In the genomic region with DNA sequence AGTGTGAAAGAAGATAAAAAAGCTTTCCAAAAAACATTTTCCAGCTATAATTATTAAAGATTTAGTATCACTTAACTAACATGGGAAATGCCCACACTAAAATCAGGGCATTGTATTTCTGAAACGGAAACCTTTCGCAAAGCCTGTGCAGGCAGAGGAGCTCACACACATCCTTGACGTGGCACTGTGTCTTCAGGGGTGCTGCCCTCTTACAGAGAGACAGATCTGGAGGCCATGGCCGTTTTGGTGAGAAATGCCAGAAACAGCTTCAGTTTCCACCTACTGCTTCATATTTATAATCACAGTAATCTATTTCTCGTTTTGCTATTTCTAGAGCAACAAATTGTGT, we compare ENCODE assay signal across 22 cellular contexts. TPM values are rescaled to one million over a fixed set of nuclear protein-coding genes. Genes with fewer than 3 reads are reported as not detected.
A peak's percentile ranks its signal among the peaks of the same experiment; 100 is the strongest.
DNase-seq lines count a peak whose midpoint lies in the region; ATAC-seq, FAIRE-seq and TF ChIP-seq lines count a peak whose summit lies in the region.
"Had no signal": no experiment of that assay in that cellular context is flagged by ENCODE, and none has a peak within 500 bp of the region (broad histone marks: within the 10 kb centered on the region; RNA-seq: fewer than 3 reads in every experiment).

No MANE protein-coding gene starts in this region.

- H3K27ac Mint-ChIP-seq in progenitor cell of endocrine pancreas, result no peak overlapping the region
- H3K27ac Mint-ChIP-seq: B cell, IgD-negative memory B cell had no signal

- TF ChIP-seq RAD21 in HepG2 (CRISPR knock-in tag; IDR thresholded peaks at IDR 0.05), result no peak

- H3K79me2 ChIP-seq in HepG2 (ENCODE audit: insufficient read depth, low read length) (no peaks in the 10 kb centered on the region), parathyroid adenoma (no peaks in the 10 kb centered on the region)

- H4K20me1 ChIP-seq in HepG2 (ENCODE audit: insufficient read depth, low read length), result no peaks in the 10 kb centered on the region

- POLR2A ChIA-PET in HepG2 (lab: Yijun Ruan, JAX), result interaction anchor here (0.6 kb wide), 1 partner anchor 353 kb away, joined by 3 read pairs; a partner anchor contains a TSS

- no TSS peak for BruUV-seq in HepG2 (replicated peaks; lab: Mats Ljungman, UMichigan)

- intact Hi-C loops in HepG2 (cut with micrococcal nuclease; ENCODE audit: unreplicated experiment) (no loop called here), right lobe of liver (cut with DNase I) (no loop called here), kidney (cut with DNase I) (no loop called here)

- H3K4me3 ChIP-seq in HepG2 (replicated peaks in 1 of 3; ENCODE audit: insufficient read depth in 1 of 3, low read depth in 2 of 3, low read length in 3 of 3), result no peak overlapping the region
- no peak overlapping the region for H3K4me3 ChIP-seq in right lobe of liver
- no peak overlapping the region for H3K4me3 ChIP-seq in gastroesophageal sphincter
- H3K4me3 ChIP-seq in parathyroid adenoma (ENCODE audit: low read depth, low read length), result no peak overlapping the region
- no peak overlapping the region for H3K4me3 ChIP-seq in kidney (ENCODE audit: low read length in 2 of 2)
- H3K4me3 ChIP-seq: Peyer's patch had no signal

- H3K4me1 Mint-ChIP-seq in progenitor cell of endocrine pancreas (ENCODE audit: low read depth), result peaks cover 21% of the 10 kb centered on the region
- H3K4me1 Mint-ChIP-seq: B cell, IgD-negative memory B cell had no signal

- H3K9ac ChIP-seq in HepG2 (ENCODE audit: insufficient read depth, low read depth, low read length) (no peak overlapping the region), parathyroid adenoma (no peak overlapping the region), kidney (ENCODE audit: low read length in 2 of 2) (no peak overlapping the region)

- DNase-seq in HepG2 (ENCODE audit: low spot score), result no peak
- no peak for DNase-seq in right lobe of liver
- DNase-seq in kidney, result no peak
- no peak for DNase-seq in progenitor cell of endocrine pancreas (ENCODE audit: low spot score, unreplicated experiment)
- no peak for DNase-seq in NOMO-1 (lab: John Stamatoyannopoulos, UW; ENCODE audit: unreplicated experiment in 2 of 2)
- no peak for DNase-seq in NCI-H2029 treated with DMSO at 0.1 percent for 48 hours (lab: John Stamatoyannopoulos, UW)
- DNase-seq: DMS53, EL, H9, Karpas-422, NCI-H1048, NCI-H1436, NCI-H1930, NCI-H345, Peyer's patch had no signal

- ATAC-seq in HepG2, result no peak
- ATAC-seq in right lobe of liver, result no peak
- ATAC-seq in gastroesophageal sphincter, result no peak
- ATAC-seq: Right ventricle myocardium inferior had no signal

- H3K36me3 ChIP-seq in HepG2 (replicated peaks in 1 of 2; ENCODE audit: control insufficient read depth in 1 of 2, insufficient read depth in 2 of 2, low read length in 2 of 2) (peaks cover 15 to 41% of the 10 kb centered on the region in 2 experiments), right lobe of liver (peaks cover 0 to 45% (median 20%) of the 10 kb centered on the region in 4 donors), gastroesophageal sphincter (peaks cover 0 to 15% of the 10 kb centered on the region in 2 donors), parathyroid adenoma (ENCODE audit: control insufficient read depth, insufficient read depth, low read length) (no peaks in the 10 kb centered on the region), kidney (ENCODE audit: control insufficient read depth in 1 of 2, insufficient read depth in 2 of 2, low read length in 2 of 2) (peaks cover 20 to 43% of the 10 kb centered on the region in 2 donors)

- peaks cover 38% of the 10 kb centered on the region for H3K36me3 Mint-ChIP-seq in progenitor cell of endocrine pancreas (ENCODE audit: insufficient read depth)

- peak overlapping the region; percentile 7 for H3K27ac ChIP-seq in HepG2 (ENCODE audit: extremely low read length, insufficient read depth, low read length)
- no peak overlapping the region for H3K27ac ChIP-seq in right lobe of liver
- peak overlapping the region in 3 of 4 donors; percentile 20 to 43 (median 38) for H3K27ac ChIP-seq in gastroesophageal sphincter
- H3K27ac ChIP-seq in parathyroid adenoma, result peak overlapping the region; percentile 16
- H3K27ac ChIP-seq in kidney (ENCODE audit: low read depth in 2 of 2, low read length in 2 of 2), result peak overlapping the region in 1 of 2 donors; percentile 43
- H3K27ac ChIP-seq: HL-60 had no signal

- H3K4me2 ChIP-seq in HepG2 (ENCODE audit: low read depth, low read length) (no peak overlapping the region), parathyroid adenoma (ENCODE audit: low read length) (no peak overlapping the region)

- no peak overlapping the region for H3K4me3 Mint-ChIP-seq in progenitor cell of endocrine pancreas (ENCODE audit: low read depth)
- H3K4me3 Mint-ChIP-seq: B cell, H9, IgD-negative memory B cell had no signal

- H3K9me3 Mint-ChIP-seq in progenitor cell of endocrine pancreas (ENCODE audit: low read depth), result no peaks in the 10 kb centered on the region
- H3K9me3 Mint-ChIP-seq: H9, IgD-negative memory B cell had no signal

- 0 out of 4 replicates have a peak, but pooled peaks of 1 of the 2 experiments have one; percentile 43 for TF ChIP-seq POLR2A in HepG2 (IDR thresholded peaks at IDR 0.05; ENCODE audit: insufficient read depth in 1 of 2, low read depth in 2 of 2, low read length in 2 of 2)
- no peak for TF ChIP-seq POLR2A in right lobe of liver (IDR thresholded peaks at IDR 0.05)
- TF ChIP-seq POLR2A in gastroesophageal sphincter (IDR thresholded peaks at IDR 0.05), result no peak

- FAIRE-seq in HepG2 (lab: Jason Lieb, UNC), result no peak
- FAIRE-seq in kidney (lab: Jason Lieb, UNC), result no peak
- FAIRE-seq: HTR-8/SVneo had no signal

- no peaks in the 10 kb centered on the region for H3K9me3 ChIP-seq in HepG2 (ENCODE audit: low read length)
- H3K9me3 ChIP-seq in right lobe of liver, result no peaks in the 10 kb centered on the region
- no peaks in the 10 kb centered on the region for H3K9me3 ChIP-seq in gastroesophageal sphincter
- no peaks in the 10 kb centered on the region for H3K9me3 ChIP-seq in parathyroid adenoma (ENCODE audit: control insufficient read depth, low read length)
- no peaks in the 10 kb centered on the region for H3K9me3 ChIP-seq in kidney (ENCODE audit: control insufficient read depth in 1 of 2, low read length in 2 of 2)
- H3K9me3 ChIP-seq: Peyer's patch had no signal

- H3K27me3 ChIP-seq in HepG2 (ENCODE audit: control insufficient read depth in 1 of 2, insufficient read depth in 2 of 2, low read length in 2 of 2) (no peaks in the 10 kb centered on the region), right lobe of liver (no peaks in the 10 kb centered on the region), gastroesophageal sphincter (no peaks in the 10 kb centered on the region), parathyroid adenoma (ENCODE audit: control insufficient read depth, insufficient read depth, low read length) (no peaks in the 10 kb centered on the region)
- H3K27me3 ChIP-seq: Peyer's patch had no signal

- no peak for TF ChIP-seq CTCF in HepG2 (CRISPR knock-in tag; IDR thresholded peaks at IDR 0.05)
- no peak for TF ChIP-seq CTCF in right lobe of liver (IDR thresholded peaks at IDR 0.05)
- TF ChIP-seq CTCF in gastroesophageal sphincter (IDR thresholded peaks at IDR 0.05), result no peak
- no peak for TF ChIP-seq CTCF in parathyroid adenoma (IDR thresholded peaks at IDR 0.05)
- TF ChIP-seq CTCF in kidney (IDR thresholded peaks at IDR 0.05; ENCODE audit: borderline replicate concordance, extremely low read depth, insufficient read depth), result no peak
- TF ChIP-seq CTCF in progenitor cell of endocrine pancreas (IDR thresholded peaks at IDR 0.05; ENCODE audit: unreplicated experiment), result no peak

- TF ChIP-seq EP300 in HepG2 (IDR thresholded peaks at IDR 0.05; ENCODE audit: low read depth in 2 of 2, low read length in 2 of 2) (no peak), HepG2 (CRISPR knock-in tag; IDR thresholded peaks at IDR 0.05; ENCODE audit: borderline replicate concordance) (no peak), gastroesophageal sphincter (IDR thresholded peaks at IDR 0.05) (no peak)

- no peaks in the 10 kb centered on the region for H3K4me1 ChIP-seq in HepG2 (ENCODE audit: insufficient read depth, low read length)
- H3K4me1 ChIP-seq in right lobe of liver, result no peaks in the 10 kb centered on the region
- peaks cover 0 to 53% (median 8%) of the 10 kb centered on the region in 3 donors for H3K4me1 ChIP-seq in gastroesophageal sphincter
- H3K4me1 ChIP-seq in parathyroid adenoma, result peaks cover 16% of the 10 kb centered on the region
- peaks cover 14 to 19% of the 10 kb centered on the region in 2 donors for H3K4me1 ChIP-seq in kidney (ENCODE audit: control insufficient read depth in 1 of 2, insufficient read depth in 1 of 2, low read depth in 1 of 2, low read length in 2 of 2)

- H3K27me3 Mint-ChIP-seq in progenitor cell of endocrine pancreas, result no peaks in the 10 kb centered on the region
- H3K27me3 Mint-ChIP-seq: B cell, IgD-negative memory B cell had no signal

- H2AFZ ChIP-seq in HepG2 (ENCODE audit: low read length) (no peak overlapping the region), parathyroid adenoma (no peak overlapping the region)

- CTCF ChIA-PET in HepG2 (lab: Yijun Ruan, JAX; ENCODE audit: low intra/inter-chr PET ratio, low total read pairs), result no interaction called here

- in situ Hi-C loops in HepG2 (cut with HindIII; ENCODE audit: extremely low pct_ligation_motif_present, low pct_unique_long_range_greater_than_20kb), result no loop called here

- WGBS in HepG2 (ENCODE audit: low lambda C conversion rate), result 92% methylated on average over 5 of the region's 5 CpGs
- WGBS in right lobe of liver (ENCODE audit: insufficient coverage, low coverage, low lambda C conversion rate, missing lambda C conversion rate), result 75% methylated on average over 5 of the region's 5 CpGs
- 58 to 61% methylated on average over 4 to 5 of the region's 5 CpGs for WGBS in gastroesophageal sphincter (ENCODE audit: low coverage in 1 of 2), 2 donors

RNA-seq across cellular contexts. Expression of a gene that starts 26.7 kb away (rescaled TPM):
- total RNA-seq in HepG2 (2016; rRNA removed; fragmentation: Illumina TruSeq; extraction: Trizol), result 89.8 and 135 TPM in 2 replicates
- 15.3 and 17.7 TPM in 2 replicates for total RNA-seq in HepG2 (2016; cell fraction: cytosol; rRNA removed; fragmentation: Illumina TruSeq; extraction: Trizol; ENCODE audit: low read depth)
- 83.4 and 139 TPM in 2 replicates for total RNA-seq in HepG2 (2016; cell fraction: insoluble cytoplasmic fraction; rRNA removed; fragmentation: Illumina TruSeq; extraction: Trizol)
- 47.8 and 51.7 TPM in 2 replicates for total RNA-seq in HepG2 (2016; cell fraction: membrane; rRNA removed; fragmentation: Illumina TruSeq; extraction: Trizol)
- 170 and 186 TPM in 2 replicates for total RNA-seq in HepG2 (2016; cell fraction: nucleus; rRNA removed; fragmentation: Illumina TruSeq; extraction: Trizol)
- 134 TPM in 2 replicates for polyA plus RNA-seq in HepG2 (2011; rRNA removed)
- polyA plus RNA-seq in HepG2 (2011; cell fraction: cytosol; rRNA removed), result 63.8 and 107 TPM in 2 replicates
- polyA plus RNA-seq in HepG2 (2011; cell fraction: nucleus; rRNA removed), result 45.7 and 54.4 TPM in 2 replicates
- polyA plus RNA-seq in HepG2 (2012), result 194 and 216 TPM in 2 replicates
- 12.7 and 13.7 TPM in 2 replicates for polyA plus RNA-seq in HepG2 (2016; cell fraction: cytosol; fragmentation: Illumina TruSeq; extraction: Trizol; ENCODE audit: low read depth)
- 116 and 118 TPM in 2 replicates for polyA plus RNA-seq in HepG2 (2016; cell fraction: insoluble cytoplasmic fraction; fragmentation: Illumina TruSeq; extraction: Trizol; ENCODE audit: low read depth)
- 31.8 and 33.5 TPM in 2 replicates for polyA plus RNA-seq in HepG2 (2016; cell fraction: membrane; fragmentation: Illumina TruSeq; extraction: Trizol; ENCODE audit: low read depth)
- polyA plus RNA-seq in HepG2 (2016; cell fraction: nucleus; fragmentation: Illumina TruSeq; extraction: Trizol; ENCODE audit: insufficient read depth, low read depth), result 298 and 311 TPM in 2 replicates
- 26.2 and 55.9 TPM in 2 replicates for polyA minus RNA-seq in HepG2 (2011; rRNA and poly(A)+ RNA removed; ENCODE audit: low replicate concordance)
- 118 and 143 TPM in 2 replicates for polyA minus RNA-seq in HepG2 (2011; cell fraction: cytosol; rRNA and poly(A)+ RNA removed)
- polyA minus RNA-seq in HepG2 (2011; cell fraction: nucleus; rRNA and poly(A)+ RNA removed), result 93.7 and 117 TPM in 2 replicates
- total RNA-seq in right lobe of liver, result 10 to 100 TPM; 69.6 to 99.5 (median 78.5) TPM
- total RNA-seq in gastroesophageal sphincter, result 100 to 1,000 TPM in 2 of 4 donors, 10 to 100 TPM in 2; 94.8 to 137 (median 103) TPM
- total RNA-seq in kidney, result 686 TPM
- polyA plus RNA-seq in kidney (ENCODE audit: insufficient read depth, low read depth, low replicate concordance), result 1,441 TPM
- 108 and 120 TPM in 2 replicates for total RNA-seq in progenitor cell of endocrine pancreas

Comparison
In these comparisons a context has a peak if more than half of its experiments do, and no peak if none do; other contexts are left out.
1. H3K27ac ChIP-seq: peak in HepG2 (single experiment), gastroesophageal sphincter (3 of 4) and parathyroid adenoma (single experiment); none in right lobe of liver (0 of 3).